In the genomic region with DNA sequence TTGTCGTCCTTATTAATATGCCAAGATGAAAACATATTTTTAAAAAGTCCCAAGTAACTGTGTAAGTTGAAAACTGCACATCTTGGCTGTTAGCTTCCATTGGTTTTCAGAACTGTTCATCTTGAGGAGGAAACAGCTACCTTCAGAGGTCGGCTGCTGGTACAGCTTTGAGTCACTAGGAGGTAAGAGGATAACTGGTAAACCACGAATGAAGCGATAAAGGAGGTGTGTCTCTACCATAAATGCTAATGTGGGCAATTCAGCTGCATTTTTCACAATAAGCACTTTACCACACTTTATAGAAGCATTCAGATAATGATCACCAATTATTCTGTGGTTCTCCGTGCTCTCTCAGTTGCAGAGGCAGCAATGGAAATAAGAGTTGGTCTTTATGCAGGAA, we compare ENCODE assay signal across 12 cellular contexts.
A peak's percentile ranks its signal among the peaks of the same experiment; 100 is the strongest.
DNase-seq lines count a peak whose midpoint lies in the region; ATAC-seq and FAIRE-seq lines count a peak whose summit lies in the region.
"Had no signal": no experiment of that assay in that cellular context is flagged by ENCODE, and none has a peak within 500 bp of the region (broad histone marks: within the 10 kb centered on the region; RNA-seq: fewer than 3 reads in every experiment).

No MANE protein-coding gene starts in this region.

- H3K4me3 ChIP-seq in CD4-positive, alpha-beta memory T cell (ENCODE audit: low read length in 2 of 2), result no peak overlapping the region
- H3K4me3 ChIP-seq in H7 (ENCODE audit: insufficient read depth, low read depth, low read length), result no peak overlapping the region
- H3K4me3 ChIP-seq: Peyer's patch had no signal

- peak overlapping the region; percentile 98 for H3K27ac ChIP-seq in CD4-positive, alpha-beta memory T cell (ENCODE audit: low read depth, low read length)
- H3K27ac ChIP-seq: epithelial cell of prostate, Peyer's patch, WERI-Rb-1 had no signal

- peaks cover 0 to 11% of the 10 kb centered on the region in 2 donors for H3K36me3 Mint-ChIP-seq in CD4-positive, alpha-beta memory T cell
- H3K36me3 Mint-ChIP-seq in naive thymus-derived CD8-positive, alpha-beta T cell, result peaks cover 0 to 2% (median 0%) of the 10 kb centered on the region in 3 donors
- H3K36me3 Mint-ChIP-seq: brain had no signal

- H3K9me3 ChIP-seq in CD4-positive, alpha-beta memory T cell (ENCODE audit: control insufficient read depth in 1 of 2, low read length in 2 of 2), result no peaks in the 10 kb centered on the region
- H3K9me3 ChIP-seq: Peyer's patch had no signal

- POLR2A ChIA-PET in CD4-positive, alpha-beta memory T cell (lab: Charles Lee; ENCODE audit: partially characterized antibody), result interaction anchor here (1.2 to 2.1 kb wide), 4 partner anchors 65 to 191 kb away, joined by 3 to 12 read pairs (median 8); no protein-coding TSS in a partner anchor
- POLR2A ChIA-PET in naive thymus-derived CD8-positive, alpha-beta T cell (lab: Charles Lee), result interaction anchor here (1.4 kb wide), 1 partner anchor 190 kb away, joined by 4 read pairs; no protein-coding TSS in a partner anchor

- H3K4me3 Mint-ChIP-seq in CD4-positive, alpha-beta memory T cell, result peak overlapping the region in 5 of 8 donors; percentile 6 to 100 (median 96)
- H3K4me3 Mint-ChIP-seq in naive thymus-derived CD8-positive, alpha-beta T cell, result peak overlapping the region in 3 of 10 donors; percentile 1 to 100 (median 90)

- ATAC-seq in HG03045 (IDR thresholded peaks at IDR 0.05; ENCODE audit: unreplicated experiment) (no peak), HG03139 (IDR thresholded peaks at IDR 0.05; ENCODE audit: unreplicated experiment) (no peak)
- ATAC-seq in naive thymus-derived CD8-positive, alpha-beta T cell, result no peak

- FAIRE-seq in GM18507 (lab: Jason Lieb, UNC), result peak; percentile 74

- intact Hi-C loops in CD4-positive, alpha-beta memory T cell (cut with micrococcal nuclease), result no loop called here

- H3K4me1 ChIP-seq in CD4-positive, alpha-beta memory T cell (ENCODE audit: insufficient read depth, low read length), result peaks cover 28% of the 10 kb centered on the region

- no peaks in the 10 kb centered on the region for H3K36me3 ChIP-seq in CD4-positive, alpha-beta memory T cell (ENCODE audit: insufficient read depth, low read length)
- H3K36me3 ChIP-seq in H7 (replicated peaks; ENCODE audit: control insufficient read depth, insufficient read depth, low read length), result no peaks in the 10 kb centered on the region
- H3K36me3 ChIP-seq: Peyer's patch, WERI-Rb-1 had no signal

- H3K27me3 Mint-ChIP-seq in CD4-positive, alpha-beta memory T cell, result peaks cover 0 to 2% of the 10 kb centered on the region in 2 donors
- no peaks in the 10 kb centered on the region for H3K27me3 Mint-ChIP-seq in naive thymus-derived CD8-positive, alpha-beta T cell

- peak overlapping the region; percentile 26 to 100 (median 99) for H3K27ac Mint-ChIP-seq in CD4-positive, alpha-beta memory T cell
- peak overlapping the region in 3 of 10 donors; percentile 14 to 100 (median 46) for H3K27ac Mint-ChIP-seq in naive thymus-derived CD8-positive, alpha-beta T cell

- peaks cover 0 to 8% (median 0%) of the 10 kb centered on the region in 8 donors for H3K9me3 Mint-ChIP-seq in CD4-positive, alpha-beta memory T cell
- peaks cover 0 to 4% (median 0%) of the 10 kb centered on the region in 9 donors for H3K9me3 Mint-ChIP-seq in naive thymus-derived CD8-positive, alpha-beta T cell
- H3K9me3 Mint-ChIP-seq: brain had no signal

- peak; percentile 36 to 63 (median 48) for DNase-seq in CD4-positive, alpha-beta memory T cell
- DNase-seq in GM18507 (ENCODE audit: extremely low spot score, insufficient read length, low read depth), result no peak
- DNase-seq in activated CD4-positive, alpha-beta T cell treated with anti-CD3 and anti-CD28 coated beads, Interleukin-2, amount 50 U/mL, for 48 hours, result peak; percentile 47 to 62
- DNase-seq in glomerular visceral epithelial cell (ENCODE audit: extremely low spot score), result peak; percentile 5
- no peak for DNase-seq in H7
- DNase-seq in naive thymus-derived CD8-positive, alpha-beta T cell, result no peak

- CTCF ChIA-PET in CD4-positive, alpha-beta memory T cell (lab: Charles Lee; ENCODE audit: partially characterized antibody), result interaction anchor here (0.9 to 3.2 kb wide), 14 partner anchors 11 to 388 kb away, joined by 3 to 19 read pairs (median 4); no protein-coding TSS in a partner anchor

- no peaks in the 10 kb centered on the region for H3K27me3 ChIP-seq in CD4-positive, alpha-beta memory T cell (ENCODE audit: insufficient read depth, low read length)
- peaks cover 7% of the 10 kb centered on the region for H3K27me3 ChIP-seq in H7 (ENCODE audit: control insufficient read depth, insufficient read depth, low read length)
- H3K27me3 ChIP-seq: Peyer's patch had no signal

- peaks cover 17 to 51% (median 32%) of the 10 kb centered on the region in 4 donors for H3K4me1 Mint-ChIP-seq in CD4-positive, alpha-beta memory T cell
- peaks cover 22 to 33% (median 29%) of the 10 kb centered on the region in 4 donors for H3K4me1 Mint-ChIP-seq in naive thymus-derived CD8-positive, alpha-beta T cell

Comparison
In these comparisons a context has a peak if more than half of its experiments do, and no peak if none do; other contexts are left out.
1. DNase-seq: peak in CD4-positive, alpha-beta memory T cell (5 of 5), activated CD4-positive, alpha-beta T cell treated with anti-CD3 and anti-CD28 coated beads, Interleukin-2, amount 50 U/mL, for 48 hours (2 of 2) and glomerular visceral epithelial cell (single experiment); none in GM18507 (single experiment), H7 (single experiment) and naive thymus-derived CD8-positive, alpha-beta T cell (0 of 10).